In the genomic region with DNA sequence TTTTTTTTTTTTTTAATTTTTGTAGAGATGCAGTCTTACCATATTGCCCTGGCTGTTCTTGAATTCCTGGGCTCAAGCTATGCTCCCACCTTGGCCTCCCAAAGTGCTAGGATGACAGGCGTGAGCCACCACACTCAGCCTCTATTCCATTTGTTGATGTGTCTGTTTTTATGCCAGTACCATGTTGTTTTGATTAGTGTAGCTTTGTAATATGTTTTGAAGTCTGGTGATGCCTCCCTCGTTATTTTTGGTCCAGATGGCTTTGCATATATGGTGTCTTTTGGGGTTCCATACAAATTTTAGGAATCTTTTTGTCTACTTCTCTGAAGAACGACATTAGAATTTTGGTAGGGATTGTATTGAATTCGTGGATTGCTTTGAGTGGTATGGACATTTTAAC, we compare ENCODE assay signal across 35 cellular contexts.
"Had no signal": no experiment of that assay in that cellular context is flagged by ENCODE, and none has a peak within 500 bp of the region (broad histone marks: within the 10 kb centered on the region; RNA-seq: fewer than 3 reads in every experiment).

No MANE protein-coding gene starts in this region.

- H3K27me3 ChIP-seq: MG63 had no signal

- H3K36me3 ChIP-seq: MG63 had no signal

- H3K9me3 ChIP-seq: MG63 had no signal

- H3K4me3 ChIP-seq: MG63 had no signal

- DNase-seq: Kasumi-1, MG63, MM.1S, MV-4-11, NCI-H1048, NCI-H1092, NCI-H1092 treated with DMSO at 0.1 percent for 48 hours, NCI-H1105, NCI-H1105 treated with DMSO at 0.1 percent for 48 hours, NCI-H1417, NCI-H1417 treated with DMSO at 0.1 percent for 48 hours, NCI-H1436, NCI-H1436 treated with DMSO at 0.1 percent for 48 hours, NCI-H146, NCI-H1694, NCI-H1694 treated with DMSO at 0.1 percent for 48 hours, NCI-H187, NCI-H187 treated with DMSO at 0.1 percent for 48 hours, NCI-H1930, NCI-H2029, NCI-H2029 treated with DMSO at 0.1 percent for 48 hours, NCI-H2081, NCI-H2081 treated with DMSO at 0.1 percent for 48 hours, NCI-H2107, NCI-H2171, NCI-H2171 treated with DMSO at 0.1 percent for 48 hours, NCI-H2227 treated with DMSO at 0.1 percent for 48 hours, NCI-H226, NCI-H345, NCI-H446, NCI-H446 treated with DMSO at 0.1 percent for 48 hours, NCI-H510A, NCI-H510A treated with DMSO at 0.1 percent for 48 hours, NCI-H524, NCI-H524 treated with DMSO at 0.1 percent for 48 hours had no signal
